In the genomic region with DNA sequence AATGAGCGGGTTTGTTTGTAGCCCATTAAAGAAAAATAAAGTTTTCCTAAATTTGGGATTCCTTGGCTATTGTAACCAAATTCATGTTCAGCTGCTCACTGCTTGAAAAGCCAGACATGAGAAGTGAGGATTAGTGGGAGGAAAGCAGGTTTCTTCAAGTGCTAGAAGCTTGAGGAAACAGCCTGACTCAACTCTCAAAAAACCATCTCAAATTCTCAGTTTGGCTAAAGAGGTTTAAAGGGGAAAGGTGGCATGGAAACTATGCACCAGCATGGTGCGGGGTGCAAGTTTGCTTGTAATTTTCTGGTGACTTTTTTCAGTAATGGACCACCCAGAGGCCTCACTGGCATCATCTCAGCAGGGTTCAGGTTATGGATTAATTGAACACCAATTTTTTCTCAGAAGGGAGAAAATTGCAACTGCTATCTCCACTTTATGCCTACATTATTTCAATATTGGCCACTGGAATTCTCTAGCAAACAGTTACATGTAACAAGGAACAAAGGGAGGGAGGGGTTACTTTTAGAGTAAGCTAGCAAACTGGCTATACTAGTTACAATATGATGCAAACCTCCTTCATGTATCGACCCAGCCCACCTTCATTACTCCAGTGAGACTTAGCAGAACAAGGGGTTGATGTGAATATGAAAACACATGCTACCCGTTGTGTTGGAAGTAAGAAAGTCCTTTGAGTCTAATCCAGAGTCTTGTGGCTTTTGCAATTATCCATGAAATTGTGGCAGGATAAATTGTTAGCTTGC, we compare ENCODE assay signal across 13 cellular contexts.
A peak's percentile ranks its signal among the peaks of the same experiment; 100 is the strongest.
DNase-seq lines count a peak whose midpoint lies in the region; ATAC-seq, FAIRE-seq and TF ChIP-seq lines count a peak whose summit lies in the region.
"Had no signal": no experiment of that assay in that cellular context is flagged by ENCODE, and none has a peak within 500 bp of the region (broad histone marks: within the 10 kb centered on the region; RNA-seq: fewer than 3 reads in every experiment).

No MANE protein-coding gene starts in this region.

- TF ChIP-seq CTCF in GM23338 (conservative IDR thresholded peaks at IDR 0.05; ENCODE audit: low read depth in 2 of 2) = no peak
- no peak for TF ChIP-seq CTCF in bronchial epithelial cell (IDR thresholded peaks at IDR 0.05; ENCODE audit: insufficient read depth, low read length, severe bottlenecking)
- TF ChIP-seq CTCF in smooth muscle cell (IDR thresholded peaks at IDR 0.05; ENCODE audit: borderline replicate concordance, insufficient read depth, poor library complexity, severe bottlenecking) = no peak

- H3K9me2 ChIP-seq in GM23338 (ENCODE audit: insufficient read depth) = no peaks in the 10 kb centered on the region; the same call in 1 of the 2 replicates

- WGBS in smooth muscle cell (ENCODE audit: low lambda C conversion rate) = 93% methylated on average over 4 of the region's 4 CpGs

- H3K9me3 Mint-ChIP-seq in activated CD4-positive, alpha-beta memory T cell treated with anti-CD3 and anti-CD28 coated beads for 36 hours = no peaks in the 10 kb centered on the region
- H3K9me3 Mint-ChIP-seq in activated CD4-positive, alpha-beta memory T cell treated with anti-CD3 and anti-CD28 coated beads, Interleukin-2, amount 10 ng/mL, durations not matched to agents 7 days and 5 days = peaks cover 4% of the 10 kb centered on the region
- peaks cover 6% of the 10 kb centered on the region; the same call in 2 of the 3 replicates for H3K9me3 Mint-ChIP-seq in GM23338

- H3K9ac ChIP-seq in smooth muscle cell (ENCODE audit: low read depth) = no peak overlapping the region
- H3K9ac ChIP-seq: BLaER1 had no signal

- H2AFZ ChIP-seq in GM23338 (no peak overlapping the region), smooth muscle cell (ENCODE audit: low read depth) (no peak overlapping the region)

- H3K4me2 ChIP-seq in GM23338 = no peak overlapping the region
- H3K4me2 ChIP-seq in smooth muscle cell = peak overlapping the region; percentile 45
- H3K4me2 ChIP-seq: BLaER1 had no signal

- CTCF ChIA-PET in activated CD4-positive, alpha-beta memory T cell treated with anti-CD3 and anti-CD28 coated beads for 36 hours (lab: Charles Lee) = interaction anchor here (0.8 to 2.9 kb wide), 3 partner anchors 10 to 42 kb away, joined by 3 to 14 read pairs (median 3); no protein-coding TSS in a partner anchor
- CTCF ChIA-PET in activated CD4-positive, alpha-beta memory T cell treated with anti-CD3 and anti-CD28 coated beads, Interleukin-2, amount 10 ng/mL, durations not matched to agents 7 days and 5 days (lab: Charles Lee) = no interaction called here

- POLR2A ChIA-PET in activated CD4-positive, alpha-beta memory T cell treated with anti-CD3 and anti-CD28 coated beads for 36 hours (lab: Charles Lee) = no interaction called here
- POLR2A ChIA-PET in activated CD4-positive, alpha-beta memory T cell treated with anti-CD3 and anti-CD28 coated beads, Interleukin-2, amount 10 ng/mL, durations not matched to agents 7 days and 5 days (lab: Charles Lee) = no interaction called here

- no peaks in the 10 kb centered on the region for H3K27me3 ChIP-seq in GM23338 (ENCODE audit: insufficient read depth)
- H3K27me3 ChIP-seq in bronchial epithelial cell (ENCODE audit: control insufficient read depth, insufficient read depth, low read length) = no peaks in the 10 kb centered on the region
- no peaks in the 10 kb centered on the region for H3K27me3 ChIP-seq in smooth muscle cell (ENCODE audit: low read depth)
- H3K27me3 ChIP-seq: BLaER1 had no signal

- no peak for FAIRE-seq in bronchial epithelial cell (lab: Jason Lieb, UNC)
- FAIRE-seq: H54 had no signal

- H3K27me3 Mint-ChIP-seq in activated CD4-positive, alpha-beta memory T cell treated with anti-CD3 and anti-CD28 coated beads for 36 hours = no peaks in the 10 kb centered on the region
- peaks cover 10% of the 10 kb centered on the region for H3K27me3 Mint-ChIP-seq in activated CD4-positive, alpha-beta memory T cell treated with anti-CD3 and anti-CD28 coated beads, Interleukin-2, amount 10 ng/mL, durations not matched to agents 7 days and 5 days
- H3K27me3 Mint-ChIP-seq in GM23338 (ENCODE audit: insufficient read depth, low read depth, poor library complexity) = no peaks in the 10 kb centered on the region

- H3K36me3 ChIP-seq in GM23338 (ENCODE audit: insufficient read depth) = no peaks in the 10 kb centered on the region
- no peaks in the 10 kb centered on the region for H3K36me3 ChIP-seq in bronchial epithelial cell (ENCODE audit: control insufficient read depth, insufficient read depth, low read length)
- H3K36me3 ChIP-seq in smooth muscle cell (ENCODE audit: low read depth) = no peaks in the 10 kb centered on the region

- ATAC-seq in GM23338 (no peak), HG02571 (IDR thresholded peaks at IDR 0.05; ENCODE audit: unreplicated experiment) (no peak), GM19035 (IDR thresholded peaks at IDR 0.05; ENCODE audit: unreplicated experiment) (no peak)
- ATAC-seq: HCT116 had no signal

- H3F3A ChIP-seq in GM23338 (replicated peaks; ENCODE audit: low read depth) = no peaks in the 10 kb centered on the region
- no peaks in the 10 kb centered on the region for H3F3A ChIP-seq in smooth muscle cell (ENCODE audit: low read depth)

- H3K27ac Mint-ChIP-seq in activated CD4-positive, alpha-beta memory T cell treated with anti-CD3 and anti-CD28 coated beads for 36 hours = no peak overlapping the region
- H3K27ac Mint-ChIP-seq in activated CD4-positive, alpha-beta memory T cell treated with anti-CD3 and anti-CD28 coated beads, Interleukin-2, amount 10 ng/mL, durations not matched to agents 7 days and 5 days = no peak overlapping the region
- 0 out of 2 replicates have a peak overlapping the region, but pooled peaks have one; percentile 14 for H3K27ac Mint-ChIP-seq in GM23338

- no peak overlapping the region for H3K4me3 ChIP-seq in GM23338
- H3K4me3 ChIP-seq in bronchial epithelial cell (ENCODE audit: low read depth, low read length) = no peak overlapping the region
- H3K4me3 ChIP-seq in smooth muscle cell = no peak overlapping the region
- H3K4me3 ChIP-seq: BLaER1 had no signal

- no peaks in the 10 kb centered on the region for H3K4me1 Mint-ChIP-seq in activated CD4-positive, alpha-beta memory T cell treated with anti-CD3 and anti-CD28 coated beads for 36 hours (ENCODE audit: low read depth)
- H3K4me1 Mint-ChIP-seq in activated CD4-positive, alpha-beta memory T cell treated with anti-CD3 and anti-CD28 coated beads, Interleukin-2, amount 10 ng/mL, durations not matched to agents 7 days and 5 days = peaks cover 4% of the 10 kb centered on the region
- peaks cover 31% of the 10 kb centered on the region for H3K4me1 Mint-ChIP-seq in GM23338

- H3K36me3 Mint-ChIP-seq in activated CD4-positive, alpha-beta memory T cell treated with anti-CD3 and anti-CD28 coated beads for 36 hours = no peaks in the 10 kb centered on the region
- H3K36me3 Mint-ChIP-seq in activated CD4-positive, alpha-beta memory T cell treated with anti-CD3 and anti-CD28 coated beads, Interleukin-2, amount 10 ng/mL, durations not matched to agents 7 days and 5 days (ENCODE audit: low read depth) = no peaks in the 10 kb centered on the region
- peaks cover 6% of the 10 kb centered on the region; the same call in 2 of the 3 replicates for H3K36me3 Mint-ChIP-seq in GM23338 (ENCODE audit: low read depth)

- intact Hi-C loops in activated CD4-positive, alpha-beta memory T cell treated with anti-CD3 and anti-CD28 coated beads for 36 hours (cut with micrococcal nuclease) = no loop called here

- H4K20me1 ChIP-seq in GM23338 (replicated peaks; ENCODE audit: insufficient read depth) (no peaks in the 10 kb centered on the region), smooth muscle cell (ENCODE audit: low read depth) (no peaks in the 10 kb centered on the region)
- H4K20me1 ChIP-seq: BLaER1 had no signal

- H3K9me3 ChIP-seq in smooth muscle cell (replicated peaks; ENCODE audit: low read depth) = no peaks in the 10 kb centered on the region

- no peaks in the 10 kb centered on the region for H3K79me2 ChIP-seq in GM23338 (replicated peaks; ENCODE audit: insufficient read depth)
- H3K79me2 ChIP-seq in smooth muscle cell (ENCODE audit: low read depth) = no peaks in the 10 kb centered on the region

- peak; percentile 14 for DNase-seq in activated CD4-positive, alpha-beta memory T cell treated with anti-CD3 and anti-CD28 coated beads for 36 hours
- no peak for DNase-seq in activated CD4-positive, alpha-beta memory T cell treated with anti-CD3 and anti-CD28 coated beads, Interleukin-2, amount 10 ng/mL, durations not matched to agents 7 days and 5 days
- no peak for DNase-seq in GM23338 (ENCODE audit: low spot score)
- peak; percentile 50 for DNase-seq in bronchial epithelial cell (ENCODE audit: low read depth)
- DNase-seq in smooth muscle cell (lab: John Stamatoyannopoulos, UW; ENCODE audit: unreplicated experiment) = no peak
- DNase-seq: 8988T, AML-193, DMS 273 treated with DMSO at 0.1 percent for 48 hours had no signal

- no peak overlapping the region for H3K4me3 Mint-ChIP-seq in activated CD4-positive, alpha-beta memory T cell treated with anti-CD3 and anti-CD28 coated beads for 36 hours
- H3K4me3 Mint-ChIP-seq in activated CD4-positive, alpha-beta memory T cell treated with anti-CD3 and anti-CD28 coated beads, Interleukin-2, amount 10 ng/mL, durations not matched to agents 7 days and 5 days = no peak overlapping the region
- H3K4me3 Mint-ChIP-seq in GM23338 = no peak overlapping the region

- no peak overlapping the region for H3K27ac ChIP-seq in GM23338 (ENCODE audit: low read depth)
- peak overlapping the region; percentile 16 for H3K27ac ChIP-seq in smooth muscle cell (ENCODE audit: low read depth)
- H3K27ac ChIP-seq: BLaER1 had no signal

- H3K4me1 ChIP-seq in GM23338 (ENCODE audit: insufficient read depth) (peaks cover 7% of the 10 kb centered on the region), smooth muscle cell (ENCODE audit: low read depth) (no peaks in the 10 kb centered on the region)

TF ChIP-seq in GM23338, 12 proteins besides CTCF, POLR2A, EP300 and RAD21 (continues in another document):
- no peak for TF ChIP-seq NANOG (IDR thresholded peaks at IDR 0.05; ENCODE audit: borderline replicate concordance)
- TF ChIP-seq, protein P1, sequence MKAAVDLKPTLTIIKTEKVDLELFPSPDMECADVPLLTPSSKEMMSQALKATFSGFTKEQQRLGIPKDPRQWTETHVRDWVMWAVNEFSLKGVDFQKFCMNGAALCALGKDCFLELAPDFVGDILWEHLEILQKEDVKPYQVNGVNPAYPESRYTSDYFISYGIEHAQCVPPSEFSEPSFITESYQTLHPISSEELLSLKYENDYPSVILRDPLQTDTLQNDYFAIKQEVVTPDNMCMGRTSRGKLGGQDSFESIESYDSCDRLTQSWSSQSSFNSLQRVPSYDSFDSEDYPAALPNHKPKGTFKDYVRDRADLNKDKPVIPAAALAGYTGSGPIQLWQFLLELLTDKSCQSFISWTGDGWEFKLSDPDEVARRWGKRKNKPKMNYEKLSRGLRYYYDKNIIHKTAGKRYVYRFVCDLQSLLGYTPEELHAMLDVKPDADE (IDR thresholded peaks at IDR 0.05) = no peak

Comparison
In these comparisons a context has a peak if more than half of its experiments do, and no peak if none do; other contexts are left out.
1. DNase-seq: peak in activated CD4-positive, alpha-beta memory T cell treated with anti-CD3 and anti-CD28 coated beads for 36 hours (single experiment) and bronchial epithelial cell (single experiment); none in activated CD4-positive, alpha-beta memory T cell treated with anti-CD3 and anti-CD28 coated beads, Interleukin-2, amount 10 ng/mL, durations not matched to agents 7 days and 5 days (single experiment), GM23338 (single experiment) and smooth muscle cell (single experiment).